15 cellular contexts compared by ENCODE assay signal in genomic region chr4:158053086-158053485, GRCh38.
DNase-seq lines count a peak whose midpoint lies in the region; ATAC-seq and TF ChIP-seq lines count a peak whose summit lies in the region.
"Had no signal": no experiment of that assay in that cellular context is flagged by ENCODE, and none has a peak within 500 bp of the region (broad histone marks: within the 10 kb centered on the region; RNA-seq: fewer than 3 reads in every experiment).

No MANE protein-coding gene starts in this region.

- ATAC-seq in sciatic nerve = no peak
- ATAC-seq: A549, GM23338 had no signal

- intact Hi-C loops in sciatic nerve (cut with DNase I) = no loop called here

- no peak for TF ChIP-seq CTCF in retinal pigment epithelial cell (conservative IDR thresholded peaks at IDR 0.05; ENCODE audit: low read depth, low read length)

- H3K4me3 ChIP-seq in retinal pigment epithelial cell (ENCODE audit: low read length) = no peak overlapping the region
- H3K4me3 ChIP-seq: A549, GM23338 had no signal

- peak; percentile 72 for DNase-seq in NCI-H226
- peak; percentile 72 for DNase-seq in amniotic epithelial cell (ENCODE audit: low read depth)
- peak; percentile 32 for DNase-seq in retinal pigment epithelial cell (ENCODE audit: low read depth)
- no peak for DNase-seq in DMS 273 (lab: John Stamatoyannopoulos, UW; ENCODE audit: unreplicated experiment)
- no peak for DNase-seq in CD1c-positive myeloid dendritic cell (ENCODE audit: extremely low spot score)
- no peak for DNase-seq in sciatic nerve (ENCODE audit: low spot score)
- no peak for DNase-seq in activated CD4-positive, CD25-positive, alpha-beta regulatory T cell (lab: John Stamatoyannopoulos, UW)
- DNase-seq: AML-193; CD4-positive, alpha-beta memory T cell; DMS53; DND-41; EL; HCEC 1CT had no signal

Comparison
In these comparisons a context has a peak if more than half of its experiments do, and no peak if none do; other contexts are left out.
1. DNase-seq: peak in NCI-H226 (single experiment), amniotic epithelial cell (single experiment) and retinal pigment epithelial cell (single experiment); none in DMS 273 (single experiment), CD1c-positive myeloid dendritic cell (single experiment), sciatic nerve (single experiment) and activated CD4-positive, CD25-positive, alpha-beta regulatory T cell (0 of 4).